In the genomic region with DNA sequence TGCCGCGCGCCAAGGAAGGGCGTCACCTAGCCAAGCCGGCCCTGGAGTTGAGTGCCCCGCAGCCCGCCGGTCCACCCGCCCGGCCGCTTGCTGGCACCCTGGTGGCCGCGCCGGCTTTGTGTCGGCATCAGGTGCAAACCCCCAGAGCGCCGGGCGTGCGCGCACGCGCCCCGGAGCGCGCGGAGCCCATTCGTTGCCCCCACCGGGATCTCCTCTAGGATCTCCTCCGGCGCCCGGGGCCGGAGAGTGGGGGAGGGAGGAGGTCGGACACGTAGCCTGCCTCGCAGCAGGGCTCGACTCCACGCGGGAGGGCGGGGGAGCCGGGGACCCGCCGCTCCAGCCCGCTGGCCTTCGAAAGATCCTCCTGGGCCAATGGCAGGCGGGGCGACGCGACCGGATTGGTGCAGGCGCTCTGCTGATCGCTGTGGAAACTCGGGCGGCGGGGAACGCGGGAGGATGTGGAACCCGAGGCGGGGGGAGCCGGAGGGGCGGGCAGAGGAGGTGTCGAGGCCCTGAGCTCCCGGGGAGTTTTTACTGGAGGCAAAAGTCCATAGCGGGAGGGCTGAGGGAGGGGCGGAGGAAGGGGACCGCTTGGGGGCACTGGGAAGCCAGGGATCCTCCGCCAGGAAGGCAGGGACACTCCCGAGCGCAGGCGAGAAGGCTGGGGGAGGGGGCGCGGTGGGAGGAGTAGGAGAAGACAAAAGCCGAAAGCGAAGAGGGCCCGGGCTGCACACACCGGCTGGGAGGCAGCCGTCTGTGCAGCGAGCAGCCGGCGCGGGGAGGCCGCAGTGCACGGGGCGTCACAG, we compare ENCODE assay signal across 8 cellular contexts. TPM values are rescaled to one million over a fixed set of nuclear protein-coding genes. Genes with fewer than 3 reads are reported as not detected.
A peak's percentile ranks its signal among the peaks of the same experiment; 100 is the strongest.
DNase-seq lines count a peak whose midpoint lies in the region; ATAC-seq and TF ChIP-seq lines count a peak whose summit lies in the region.

TSS of gene FADS2 (plus strand) at position 728 of the 806 bp plus-strand sequence. CDS start 91 bp downstream, outside the sequence.

- H3K27me3 ChIP-seq in BLaER1, result no peaks in the 10 kb centered on the region

- DNase-seq in NCI-H82 (lab: John Stamatoyannopoulos, UW) (peak; percentile 98), endothelial cell (ENCODE audit: low spot score) (peak; percentile 93), mesenteric fat pad (ENCODE audit: low spot score) (peak; percentile 95)
- peak; percentile 32 for DNase-seq in activated CD8-positive, alpha-beta memory T cell treated with anti-CD3 and anti-CD28 coated beads, Interleukin-2, amount 50 U/mL, for 1 hour (ENCODE audit: extremely low read depth)
- DNase-seq in stimulated activated CD8-positive, alpha-beta memory T cell treated with anti-CD3 and anti-CD28 coated beads, Interleukin-15, amount 100 ng/mL, for 48 hours (ENCODE audit: low read depth in 2 of 2), result peak; percentile 76 to 78

- H3K27ac ChIP-seq in BLaER1, result peak within 1 kb of the TSS; percentile 99

- H3K9ac ChIP-seq in BLaER1, result peak within 1 kb of the TSS; percentile 97

- peaks cover 52% of the 10 kb centered on the region for H3K4me1 ChIP-seq in BLaER1

- peaks cover 11% of the 10 kb centered on the region for H3K36me3 Mint-ChIP-seq in endothelial cell (ENCODE audit: low read depth, unreplicated experiment)

- H3K27ac Mint-ChIP-seq in endothelial cell (ENCODE audit: unreplicated experiment), result peak within 1 kb of the TSS; percentile 89

- ATAC-seq in GM19372 (IDR thresholded peaks at IDR 0.05; ENCODE audit: low read depth, unreplicated experiment) (peak; percentile 69), HG03469 (IDR thresholded peaks at IDR 0.05; ENCODE audit: unreplicated experiment) (peak; percentile 59)

- no peaks in the 10 kb centered on the region for H3K9me3 ChIP-seq in BLaER1

- peak within 1 kb of the TSS; percentile 98 for H3K4me3 Mint-ChIP-seq in endothelial cell (ENCODE audit: unreplicated experiment)

- H4K20me1 ChIP-seq in BLaER1, result peaks cover 38% of the 10 kb centered on the region

- peak within 1 kb of the TSS; percentile 91 for H3K4me3 ChIP-seq in BLaER1

- H3K27me3 Mint-ChIP-seq in endothelial cell (ENCODE audit: unreplicated experiment), result peaks cover 10% of the 10 kb centered on the region

- H3K36me3 ChIP-seq in BLaER1, result peaks cover 10% of the 10 kb centered on the region

- peak; percentile 8 for TF ChIP-seq CTCF in endothelial cell (IDR thresholded peaks at IDR 0.05; ENCODE audit: unreplicated experiment)

- no peaks in the 10 kb centered on the region for H3K9me3 Mint-ChIP-seq in endothelial cell (ENCODE audit: unreplicated experiment)

- peak within 1 kb of the TSS; percentile 99 for H3K4me2 ChIP-seq in BLaER1

- H3K4me1 Mint-ChIP-seq in endothelial cell (ENCODE audit: unreplicated experiment), result peaks cover 44% of the 10 kb centered on the region

RNA-seq across cellular contexts. Expression of gene FADS2, which starts in this region (rescaled TPM):
- total RNA-seq in endothelial cell (ENCODE audit: unreplicated experiment) (682 TPM), mesenteric fat pad (28.1 TPM)

Comparison
In these comparisons a context has a peak if more than half of its experiments do, and no peak if none do; other contexts are left out.
1. Peak in every context shown above with its lines: DNase-seq, ATAC-seq, H3K4me3 ChIP-seq and H3K27ac ChIP-seq.
2. RNA of gene FADS2 (total RNA-seq): 682 TPM in endothelial cell (single experiment); 28.1 TPM in mesenteric fat pad (single experiment); every median in the first group is over 10 times any median in the second.
3. DNase-seq: peak in every context shown above with its lines; median percentile 98 in NCI-H82; 95 in mesenteric fat pad; 93 in endothelial cell; 77 in stimulated activated CD8-positive, alpha-beta memory T cell treated with anti-CD3 and anti-CD28 coated beads, Interleukin-15, amount 100 ng/mL, for 48 hours; 32 in activated CD8-positive, alpha-beta memory T cell treated with anti-CD3 and anti-CD28 coated beads, Interleukin-2, amount 50 U/mL, for 1 hour.